In the genomic region with DNA sequence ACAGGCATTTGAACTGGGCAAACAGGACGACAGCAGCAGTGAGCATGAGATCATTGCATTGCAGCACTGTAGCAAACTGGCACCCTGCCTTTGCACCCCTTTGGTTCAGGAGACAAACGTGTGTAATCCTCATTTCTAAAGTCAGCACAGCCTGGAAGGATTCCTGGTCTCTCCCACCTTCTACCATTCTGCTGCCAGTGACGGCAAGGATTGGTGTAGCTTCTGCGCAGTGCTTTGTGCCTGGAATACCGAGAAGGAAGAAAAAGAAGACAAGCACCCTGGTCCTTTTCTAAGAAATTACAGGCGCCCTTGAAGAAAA, we compare ENCODE assay signal across 9 cellular contexts.
DNase-seq lines count a peak whose midpoint lies in the region; ATAC-seq, FAIRE-seq and TF ChIP-seq lines count a peak whose summit lies in the region.
"Had no signal": no experiment of that assay in that cellular context is flagged by ENCODE, and none has a peak within 500 bp of the region (broad histone marks: within the 10 kb centered on the region; RNA-seq: fewer than 3 reads in every experiment).

No MANE protein-coding gene starts in this region.

- intact Hi-C loops in GM12878 (cut with micrococcal nuclease; ENCODE audit: unreplicated experiment) (no loop called here), CD14-positive monocyte (cut with micrococcal nuclease) (no loop called here)

- no peak overlapping the region for H3K4me2 ChIP-seq in GM12878 (ENCODE audit: control insufficient read depth, insufficient read depth)

- no peak for TF ChIP-seq CTCF in GM12878 (IDR thresholded peaks at IDR 0.05 in 2 of 3, conservative IDR thresholded peaks at IDR 0.05 in 1 of 3; ENCODE audit: control insufficient read depth in 2 of 3, extremely low read depth in 1 of 3, insufficient read depth in 1 of 3, low read depth in 3 of 3, low read length in 3 of 3)
- TF ChIP-seq CTCF in suprapubic skin (IDR thresholded peaks at IDR 0.05): no peak
- no peak for TF ChIP-seq CTCF in CD14-positive monocyte (IDR thresholded peaks at IDR 0.05)

- no peak for FAIRE-seq in GM12878 (lab: Jason Lieb, UNC)

- CTCF ChIA-PET in GM12878 (lab: Yijun Ruan, JAX): no interaction called here

- H3K36me3 ChIP-seq in GM12878 (ENCODE audit: control insufficient read depth in 2 of 2, insufficient read depth in 2 of 2, low read length in 1 of 2) (no peaks in the 10 kb centered on the region), suprapubic skin (no peaks in the 10 kb centered on the region)

- H3K4me3 Mint-ChIP-seq in CD14-positive monocyte (no peak overlapping the region), immature natural killer cell (no peak overlapping the region)

- H2AFZ ChIP-seq in GM12878 (ENCODE audit: control insufficient read depth, low read depth, low read length): no peak overlapping the region

- BruUV-seq in GM12878 (replicated peaks; lab: Mats Ljungman, UMichigan): no TSS peak

- H3K27me3 Mint-ChIP-seq in CD14-positive monocyte (ENCODE audit: low read depth in 3 of 3) (peaks cover 0 to 2% (median 0%) of the 10 kb centered on the region in 3 donors), immature natural killer cell (ENCODE audit: low read depth in 3 of 3) (no peaks in the 10 kb centered on the region)
- H3K27me3 Mint-ChIP-seq: naive B cell had no signal

- H3K9me3 Mint-ChIP-seq in CD14-positive monocyte: peaks cover 0 to 7% (median 4%) of the 10 kb centered on the region in 7 donors
- peaks cover 8 to 58% (median 30%) of the 10 kb centered on the region in 6 donors for H3K9me3 Mint-ChIP-seq in immature natural killer cell

- TF ChIP-seq RAD21 in GM12878 (IDR thresholded peaks at IDR 0.05; ENCODE audit: insufficient read depth, low read depth, low read length): no peak

- no peaks in the 10 kb centered on the region for H4K20me1 ChIP-seq in GM12878 (ENCODE audit: control insufficient read depth, insufficient read depth)

- no peak for TF ChIP-seq EP300 in GM12878 (IDR thresholded peaks at IDR 0.05; ENCODE audit: borderline replicate concordance in 1 of 2, control insufficient read depth in 1 of 2, low read depth in 2 of 2, low read length in 2 of 2)
- TF ChIP-seq EP300 in suprapubic skin (IDR thresholded peaks at IDR 0.05): no peak

- H3K27ac ChIP-seq in GM12878 (ENCODE audit: control insufficient read depth, insufficient read depth) (no peak overlapping the region), suprapubic skin (peak overlapping the region; percentile 92)

- ATAC-seq in GM12878 (0 out of 3 replicates have a peak, but pooled peaks have one; percentile 20), HG02938 (IDR thresholded peaks at IDR 0.05; ENCODE audit: unreplicated experiment) (no peak)

- RAD21 ChIA-PET in GM12878 (lab: Charles Lee; ENCODE audit: unreplicated experiment): no interaction called here

- no peak overlapping the region for H3K27ac Mint-ChIP-seq in CD14-positive monocyte
- no peak overlapping the region for H3K27ac Mint-ChIP-seq in immature natural killer cell
- H3K27ac Mint-ChIP-seq: naive B cell had no signal

- no peaks in the 10 kb centered on the region for H3K36me3 Mint-ChIP-seq in CD14-positive monocyte
- no peaks in the 10 kb centered on the region for H3K36me3 Mint-ChIP-seq in immature natural killer cell
- H3K36me3 Mint-ChIP-seq: naive B cell had no signal

- H3K4me3 ChIP-seq in GM12878: no peak overlapping the region
- peak overlapping the region; percentile 54 for H3K4me3 ChIP-seq in suprapubic skin

- no peaks in the 10 kb centered on the region for H3K4me1 ChIP-seq in GM12878 (ENCODE audit: control insufficient read depth, insufficient read depth, low read length)
- peaks cover 33% of the 10 kb centered on the region for H3K4me1 ChIP-seq in suprapubic skin

- H3K27me3 ChIP-seq in GM12878 (replicated peaks in 1 of 2; ENCODE audit: control insufficient read depth in 2 of 2, insufficient read depth in 2 of 2, low read length in 1 of 2) (no peaks in the 10 kb centered on the region), suprapubic skin (no peaks in the 10 kb centered on the region)

- H3K79me2 ChIP-seq in GM12878 (ENCODE audit: control insufficient read depth, insufficient read depth, low read length): no peaks in the 10 kb centered on the region

- POLR2A ChIA-PET in GM12878 (lab: Charles Lee): no interaction called here

- in situ Hi-C loops in GM12878 (cut with MboI): no loop called here

- DNase-seq in HT1080 (ENCODE audit: low read depth) (peak; percentile 56), GM12878 (ENCODE audit: low read depth, low spot score) (no peak), inferior parietal cortex (ENCODE audit: extremely low spot score) (peak; percentile 87), suprapubic skin (ENCODE audit: low spot score in 2 of 2) (peak; percentile 89 to 91), NCI-H526 treated with DMSO at 0.1 percent for 48 hours (lab: John Stamatoyannopoulos, UW) (no peak), CD14-positive monocyte (ENCODE audit: low spot score) (no peak), immature natural killer cell (no peak)
- DNase-seq: naive B cell had no signal

- no peak overlapping the region for H3K9ac ChIP-seq in GM12878 (ENCODE audit: control insufficient read depth, insufficient read depth, low read length)

- TF ChIP-seq POLR2A in GM12878 (IDR thresholded peaks at IDR 0.05; ENCODE audit: low read depth, low read length) (no peak), suprapubic skin (IDR thresholded peaks at IDR 0.05) (peak in 1 of 2 donors; percentile 60)

- no peaks in the 10 kb centered on the region; the same call in 2 of the 3 replicates for H3K9me3 ChIP-seq in GM12878 (replicated peaks; ENCODE audit: control insufficient read depth, insufficient read depth, low read length)
- no peaks in the 10 kb centered on the region for H3K9me3 ChIP-seq in suprapubic skin

- 25% methylated on average over 5 of the region's 6 CpGs for WGBS in GM12878 (ENCODE audit: insufficient coverage, insufficient replicate concordance, low lambda C conversion rate, missing lambda C conversion rate)
- WGBS in suprapubic skin: 17% methylated on average over 6 of the region's 6 CpGs

- no peaks in the 10 kb centered on the region for H3K4me1 Mint-ChIP-seq in CD14-positive monocyte
- no peaks in the 10 kb centered on the region for H3K4me1 Mint-ChIP-seq in immature natural killer cell
- H3K4me1 Mint-ChIP-seq: naive B cell had no signal

- SMC1A ChIA-PET in GM12878 (lab: Charles Lee; ENCODE audit: uncharacterized antibody, unreplicated experiment): no interaction called here

TF ChIP-seq in GM12878, 131 proteins besides CTCF, POLR2A, EP300 and RAD21:
- no peak for TF ChIP-seq JUNB (IDR thresholded peaks at IDR 0.05)
- no peak for TF ChIP-seq TCF7 (IDR thresholded peaks at IDR 0.05; ENCODE audit: borderline replicate concordance)
- TF ChIP-seq ATF7 (IDR thresholded peaks at IDR 0.05; ENCODE audit: low read depth): no peak
- TF ChIP-seq RB1 (IDR thresholded peaks at IDR 0.05; ENCODE audit: borderline replicate concordance): no peak
- TF ChIP-seq RAD51 (IDR thresholded peaks at IDR 0.05): no peak
- TF ChIP-seq NR2C1 (IDR thresholded peaks at IDR 0.05): no peak
- TF ChIP-seq BCL3 (IDR thresholded peaks at IDR 0.05; ENCODE audit: borderline replicate concordance, insufficient read depth, low read depth, low read length, poor library complexity, severe bottlenecking): no peak

Comparison
In these comparisons a context has a peak if more than half of its experiments do, and no peak if none do; other contexts are left out.
1. DNase-seq: peak in HT1080 (single experiment), inferior parietal cortex (single experiment) and suprapubic skin (2 of 2); none in GM12878 (single experiment), NCI-H526 treated with DMSO at 0.1 percent for 48 hours (single experiment), CD14-positive monocyte (single experiment) and immature natural killer cell (0 of 3).